4 cellular contexts compared by ENCODE assay signal in the genomic region with DNA sequence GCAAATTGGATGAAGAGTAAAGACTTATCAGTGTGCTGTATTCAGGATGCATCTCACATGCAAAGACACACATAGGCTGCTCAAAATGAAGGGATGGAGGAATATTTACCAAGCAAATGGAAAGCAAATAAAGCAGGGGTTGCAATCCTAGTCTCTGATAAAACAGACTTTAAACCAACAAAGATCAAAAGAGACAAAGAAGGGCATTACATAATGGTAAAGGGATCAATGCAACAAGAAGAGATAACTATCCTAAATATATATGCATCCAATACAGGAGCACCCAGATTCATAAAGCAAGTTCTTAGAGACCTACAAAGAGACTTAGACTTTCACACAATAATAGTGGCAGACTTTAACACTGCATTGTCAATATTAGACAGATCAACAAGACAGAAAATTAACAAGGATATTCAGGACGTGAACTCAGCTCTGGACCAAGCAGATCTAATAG. TPM values are rescaled to one million over a fixed set of nuclear protein-coding genes. Genes with fewer than 3 reads are reported as not detected.
"Had no signal": no experiment of that assay in that cellular context is flagged by ENCODE, and none has a peak within 500 bp of the region (broad histone marks: within the 10 kb centered on the region; RNA-seq: fewer than 3 reads in every experiment).

No MANE protein-coding gene starts in this region.

RNA-seq across cellular contexts. Expression of gene ABCA9, which starts 12.1 kb away (rescaled TPM):
- total RNA-seq: M059J, PC-9, RPMI7951, SJCRH30 had no signal
